In the genomic region with DNA sequence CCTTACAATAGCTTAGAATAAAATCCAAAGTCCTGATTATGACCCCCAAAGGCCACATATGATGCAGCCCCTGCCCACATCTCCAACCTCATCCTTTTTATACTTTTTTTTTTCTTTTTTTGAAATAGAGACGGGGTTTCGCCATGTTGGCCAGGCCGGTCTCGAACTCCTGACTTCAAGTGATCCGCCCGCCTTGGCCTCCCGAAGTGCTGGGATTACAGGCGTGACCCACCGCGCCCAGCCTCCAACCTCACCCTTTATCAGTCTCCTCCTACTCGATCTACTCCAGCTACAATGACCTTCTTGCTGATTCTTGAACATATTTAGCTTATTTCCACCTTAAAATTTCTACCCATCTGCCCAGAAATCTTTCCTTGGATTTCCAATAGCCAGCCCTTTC, we compare ENCODE assay signal across 8 cellular contexts. TPM values are rescaled to one million over a fixed set of nuclear protein-coding genes. Genes with fewer than 3 reads are reported as not detected.
DNase-seq lines count a peak whose midpoint lies in the region; ATAC-seq and TF ChIP-seq lines count a peak whose summit lies in the region.

No MANE protein-coding gene starts in this region.

- POLR2A ChIA-PET in GM10248 (lab: Yijun Ruan, JAX): no interaction called here

- peaks cover 55% of the 10 kb centered on the region for H3K36me3 Mint-ChIP-seq in nephron progenitor cell (ENCODE audit: low read depth)

- peak overlapping the region; percentile 100 for H3K27ac Mint-ChIP-seq in nephron progenitor cell

- peaks cover 7% of the 10 kb centered on the region for H3K9me3 Mint-ChIP-seq in nephron progenitor cell

- peak overlapping the region; percentile 78 for H3K4me3 ChIP-seq in MG63
- H3K4me3 ChIP-seq in duodenal mucosa (ENCODE audit: low read depth in 1 of 2, low read length in 2 of 2): peak overlapping the region; percentile 85 to 92

- H3K27me3 Mint-ChIP-seq in nephron progenitor cell (ENCODE audit: low read depth, poor library complexity): peaks cover 5% of the 10 kb centered on the region

- ATAC-seq in HG03442 (IDR thresholded peaks at IDR 0.05; ENCODE audit: unreplicated experiment): no peak

- H3K9ac ChIP-seq in duodenal mucosa (ENCODE audit: low read depth in 1 of 2, low read length in 2 of 2): peak overlapping the region; percentile 80 to 84

- peaks cover 52% of the 10 kb centered on the region for H3K4me1 Mint-ChIP-seq in nephron progenitor cell

- DNase-seq in MG63 (no peak), nephron progenitor cell (no peak), GM10248 (ENCODE audit: extremely low spot score) (no peak), NOMO-1 (lab: John Stamatoyannopoulos, UW; ENCODE audit: unreplicated experiment in 2 of 2) (no peak), KG1 (lab: John Stamatoyannopoulos, UW) (no peak)

- H3K36me3 ChIP-seq in MG63 (peaks cover 31% of the 10 kb centered on the region), duodenal mucosa (ENCODE audit: control insufficient read depth in 1 of 2, insufficient read depth in 2 of 2, low read length in 2 of 2) (peaks cover 4 to 16% of the 10 kb centered on the region in 2 donors)

- H3K27me3 ChIP-seq in MG63 (no peaks in the 10 kb centered on the region), duodenal mucosa (ENCODE audit: control insufficient read depth in 1 of 2, insufficient read depth in 2 of 2, low read length in 2 of 2) (no peaks in the 10 kb centered on the region)

- CTCF ChIA-PET in GM10248 (lab: Yijun Ruan, JAX): interaction anchor here (1.1 to 1.8 kb wide), 3 partner anchors 14 to 28 kb away, joined by 4 to 6 read pairs (median 6); no protein-coding TSS in a partner anchor

- peaks cover 25 to 36% of the 10 kb centered on the region in 2 donors for H3K4me1 ChIP-seq in duodenal mucosa (ENCODE audit: control insufficient read depth in 1 of 2, insufficient read depth in 2 of 2, low read length in 2 of 2)

- H3K9me3 ChIP-seq in MG63 (no peaks in the 10 kb centered on the region), duodenal mucosa (ENCODE audit: control insufficient read depth in 1 of 2, low read length in 2 of 2) (no peaks in the 10 kb centered on the region)

- H3K27ac ChIP-seq in C4-2B (peak overlapping the region; percentile 97), duodenal mucosa (ENCODE audit: low read depth, low read length) (no peak overlapping the region)

- TF ChIP-seq CTCF in C4-2B (conservative IDR thresholded peaks at IDR 0.05) (no peak), nephron progenitor cell (IDR thresholded peaks at IDR 0.05) (no peak), GM10248 (IDR thresholded peaks at IDR 0.05; ENCODE audit: control extremely low read depth, extremely low read depth, low read depth, missing control alignments) (no peak)

- H3K4me3 Mint-ChIP-seq in nephron progenitor cell: peak overlapping the region; percentile 91

RNA-seq across cellular contexts. Expression of a gene that starts 1.2 kb away (rescaled TPM):
- 22.5 and 46.4 TPM in 2 replicates for total RNA-seq in MG63 (2014; rRNA removed; shearing (Covaris generic); ENCODE audit: low replicate concordance)
